27 cellular contexts compared by ENCODE assay signal in genomic region chr1:115193429-115193828, GRCh38.
"Had no signal": no experiment of that assay in that cellular context is flagged by ENCODE, and none has a peak within 500 bp of the region (broad histone marks: within the 10 kb centered on the region; RNA-seq: fewer than 3 reads in every experiment).

No MANE protein-coding gene starts in this region.

- H3K27me3 ChIP-seq: pancreas, right lobe of liver, sigmoid colon, suprapubic skin, testis, tibial artery, transverse colon, upper lobe of left lung, vagina had no signal

- H3K27ac Mint-ChIP-seq: natural killer cell treated with Interleukin-12 subunit alpha and Interleukin-12 subunit beta and Interleukin-15 and Interleukin-18, amount 100 ng/mL, for 72 hours; nephron progenitor cell; stimulated activated memory B cell treated with anti-CD40 and anti-IgM and Interleukin-4, amounts not matched to agents 10 μg/mL and 1 μg/mL and 100 μg/mL, for 72 hours had no signal

- DNase-seq: naive thymus-derived CD8-positive, alpha-beta T cell; nephron progenitor cell; nucleus accumbens; pancreas; right cardiac atrium; right lobe of liver; sigmoid colon; small intestine; stimulated activated CD4-positive, alpha-beta T cell treated with anti-CD3 and anti-CD28 coated beads, Interleukin-15, amount 100 ng/mL, for 24 hours; stimulated activated CD4-positive, alpha-beta T cell treated with anti-CD3 and anti-CD28 coated beads, Interleukin-2, amount 100 ng/mL, for 24 hours; stimulated activated CD4-positive, alpha-beta T cell treated with anti-CD3 and anti-CD28 coated beads, Interleukin-2, amount 100 ng/mL, for 48 hours; stimulated activated CD4-positive, alpha-beta T cell treated with anti-CD3 and anti-CD28 coated beads, Interleukin-4, amount 100 ng/mL, for 24 hours; stimulated activated naive CD4-positive, alpha-beta T cell; stimulated activated naive CD8-positive, alpha-beta T cell treated with anti-CD3 and anti-CD28 coated beads, Interleukin-15, amount 100 ng/mL, for 72 hours; stimulated activated naive CD8-positive, alpha-beta T cell treated with anti-CD3 and anti-CD28 coated beads, Interleukin-15, Interleukin-2, amounts not matched to agents 100 U/mL and 50 U/mL, for 24 hours; substantia nigra; testis; tibial artery; transverse colon; upper lobe of left lung had no signal

- H3K9me3 ChIP-seq: neutrophil, pancreas, prostate gland, right lobe of liver, sigmoid colon, suprapubic skin, testis, tibial artery, transverse colon, upper lobe of left lung, vagina had no signal

- H3K4me1 ChIP-seq: prostate gland, right lobe of liver, upper lobe of left lung had no signal

- H3K9me3 Mint-ChIP-seq: naive thymus-derived CD8-positive, alpha-beta T cell; natural killer cell treated with Interleukin-12 subunit alpha and Interleukin-12 subunit beta and Interleukin-15 and Interleukin-18, amount 100 ng/mL, for 72 hours; nephron progenitor cell; neural crest cell; stimulated activated memory B cell treated with anti-CD40 and anti-IgM and Interleukin-4, amounts not matched to agents 10 μg/mL and 1 μg/mL and 100 μg/mL, for 72 hours; stimulated activated naive CD8-positive, alpha-beta T cell treated with anti-CD3 and anti-CD28 coated beads, Interleukin-15, amount 100 ng/mL, for 72 hours had no signal

- H3K36me3 Mint-ChIP-seq: naive thymus-derived CD8-positive, alpha-beta T cell; natural killer cell treated with Interleukin-12 subunit alpha and Interleukin-12 subunit beta and Interleukin-15 and Interleukin-18, amount 100 ng/mL, for 72 hours; stimulated activated memory B cell treated with anti-CD40 and anti-IgM and Interleukin-4, amounts not matched to agents 10 μg/mL and 1 μg/mL and 100 μg/mL, for 72 hours had no signal

- ATAC-seq: naive thymus-derived CD8-positive, alpha-beta T cell; natural killer cell treated with Interleukin-12 subunit alpha and Interleukin-12 subunit beta and Interleukin-15 and Interleukin-18, amount 100 ng/mL, for 72 hours; pancreas; right cardiac atrium; right lobe of liver; stimulated activated memory B cell treated with anti-CD40 and anti-IgM and Interleukin-4, amounts not matched to agents 10 μg/mL and 1 μg/mL and 100 μg/mL, for 72 hours; stimulated activated naive CD8-positive, alpha-beta T cell treated with anti-CD3 and anti-CD28 coated beads, Interleukin-15, amount 100 ng/mL, for 72 hours; stimulated activated naive CD8-positive, alpha-beta T cell treated with anti-CD3 and anti-CD28 coated beads, Interleukin-15, Interleukin-2, amounts not matched to agents 100 U/mL and 50 U/mL, for 24 hours had no signal

- H3K36me3 ChIP-seq: neutrophil, pancreas, prostate gland, right lobe of liver, sigmoid colon, suprapubic skin, tibial artery, transverse colon, upper lobe of left lung, vagina had no signal

- H3K4me3 Mint-ChIP-seq: naive thymus-derived CD8-positive, alpha-beta T cell; natural killer cell treated with Interleukin-12 subunit alpha and Interleukin-12 subunit beta and Interleukin-15 and Interleukin-18, amount 100 ng/mL, for 72 hours; nephron progenitor cell; neural crest cell; stimulated activated memory B cell treated with anti-CD40 and anti-IgM and Interleukin-4, amounts not matched to agents 10 μg/mL and 1 μg/mL and 100 μg/mL, for 72 hours; stimulated activated naive CD8-positive, alpha-beta T cell treated with anti-CD3 and anti-CD28 coated beads, Interleukin-15, amount 100 ng/mL, for 72 hours had no signal

- H3K4me3 ChIP-seq: pancreas, prostate gland, right lobe of liver, sigmoid colon, suprapubic skin, testis, tibial artery, transverse colon, upper lobe of left lung, vagina had no signal

- H3K4me1 Mint-ChIP-seq: naive thymus-derived CD8-positive, alpha-beta T cell; stimulated activated memory B cell treated with anti-CD40 and anti-IgM and Interleukin-4, amounts not matched to agents 10 μg/mL and 1 μg/mL and 100 μg/mL, for 72 hours; stimulated activated naive CD8-positive, alpha-beta T cell treated with anti-CD3 and anti-CD28 coated beads, Interleukin-15, amount 100 ng/mL, for 72 hours had no signal

- H3K27ac ChIP-seq: neutrophil, pancreas, prostate gland, right lobe of liver, sigmoid colon, suprapubic skin, testis, tibial artery, transverse colon, upper lobe of left lung, vagina had no signal
